In the genomic region with DNA sequence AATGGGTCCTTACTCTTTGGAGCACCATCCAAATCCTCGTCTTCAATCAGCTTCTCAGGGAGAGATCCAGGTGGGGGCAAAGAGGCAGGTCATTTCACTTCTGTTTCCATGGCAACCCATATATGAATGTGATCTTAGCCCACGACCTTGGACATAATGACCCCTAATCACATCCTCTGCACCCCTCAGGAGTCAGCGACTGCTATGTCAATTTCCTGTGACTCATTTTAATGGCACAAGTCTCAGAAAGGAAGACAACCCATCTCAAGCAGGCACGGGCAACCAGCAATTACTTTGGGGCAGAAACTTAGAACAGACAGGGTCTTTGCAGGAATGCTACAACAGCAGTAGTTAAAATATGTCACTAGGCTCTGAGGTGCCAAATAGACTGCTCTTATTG, we compare ENCODE assay signal across 29 cellular contexts.
"Had no signal": no experiment of that assay in that cellular context is flagged by ENCODE, and none has a peak within 500 bp of the region (broad histone marks: within the 10 kb centered on the region; RNA-seq: fewer than 3 reads in every experiment).

No MANE protein-coding gene starts in this region.

- H3K36me3 ChIP-seq: adrenal gland, esophagus muscularis mucosa, gastrocnemius medialis, heart left ventricle, WERI-Rb-1 had no signal

- H3K4me3 ChIP-seq: adrenal gland, body of pancreas, esophagus muscularis mucosa, gastrocnemius medialis, heart left ventricle had no signal

- H3K27ac ChIP-seq: adrenal gland, body of pancreas, esophagus muscularis mucosa, foreskin keratinocyte, gastrocnemius medialis, heart left ventricle, WERI-Rb-1 had no signal

- H3K27me3 ChIP-seq: adrenal gland, body of pancreas, esophagus muscularis mucosa, foreskin keratinocyte, gastrocnemius medialis, heart left ventricle had no signal

- H3K9me3 ChIP-seq: adrenal gland, body of pancreas, esophagus muscularis mucosa, gastrocnemius medialis had no signal

- DNase-seq: activated B cell treated with CpG ODN at 0.5 μM for 24 hours; activated CD4-positive, alpha-beta memory T cell treated with anti-CD3 and anti-CD28 coated beads for 36 hours; activated CD4-positive, alpha-beta T cell treated with anti-CD3 and anti-CD28 coated beads for 48 hours; activated CD8-positive, alpha-beta memory T cell treated with anti-CD3 and anti-CD28 coated beads, Interleukin-2, amount 10 ng/mL, durations not matched to agents 7 days and 5 days; activated CD8-positive, alpha-beta memory T cell treated with anti-CD3 and anti-CD28 coated beads, Interleukin-2, amount 50 U/mL, for 4 hours; activated CD8-positive, alpha-beta T cell treated with anti-CD3 and anti-CD28 coated beads, Interleukin-2, amount 10 ng/mL, durations not matched to agents 7 days and 5 days; activated effector memory CD4-positive, alpha-beta T cell treated with anti-CD3 and anti-CD28 coated beads, Interleukin-2, amount 50 U/mL, for 16 hours; activated naive CD4-positive, alpha-beta T cell treated with anti-CD3 and anti-CD28 coated beads for 36 hours; activated naive CD8-positive, alpha-beta T cell treated with anti-CD3 and anti-CD28 coated beads for 36 hours; activated naive CD8-positive, alpha-beta T cell treated with anti-CD3 and anti-CD28 coated beads, Interleukin-2, amount 50 U/mL, for 24 hours; activated T-cell treated with anti-CD3 and anti-CD28 coated beads, Interleukin-2, amount 50 U/mL, for 1 hour; activated T-cell treated with anti-CD3 and anti-CD28 coated beads, Interleukin-2, amount 50 U/mL, for 48 hours; adrenal gland; amygdala; aorta; body of pancreas; caudate nucleus; cortex of kidney; dermis blood vessel endothelial cell; effector CD4-positive, alpha-beta T cell; effector memory CD8-positive, alpha-beta T cell; erythroblast; foreskin keratinocyte; gastrocnemius medialis; glutamatergic neuron; heart left ventricle; T1000; WERI-Rb-1 had no signal
